ENCODE assay signal across 8 cellular contexts in the genomic region with DNA sequence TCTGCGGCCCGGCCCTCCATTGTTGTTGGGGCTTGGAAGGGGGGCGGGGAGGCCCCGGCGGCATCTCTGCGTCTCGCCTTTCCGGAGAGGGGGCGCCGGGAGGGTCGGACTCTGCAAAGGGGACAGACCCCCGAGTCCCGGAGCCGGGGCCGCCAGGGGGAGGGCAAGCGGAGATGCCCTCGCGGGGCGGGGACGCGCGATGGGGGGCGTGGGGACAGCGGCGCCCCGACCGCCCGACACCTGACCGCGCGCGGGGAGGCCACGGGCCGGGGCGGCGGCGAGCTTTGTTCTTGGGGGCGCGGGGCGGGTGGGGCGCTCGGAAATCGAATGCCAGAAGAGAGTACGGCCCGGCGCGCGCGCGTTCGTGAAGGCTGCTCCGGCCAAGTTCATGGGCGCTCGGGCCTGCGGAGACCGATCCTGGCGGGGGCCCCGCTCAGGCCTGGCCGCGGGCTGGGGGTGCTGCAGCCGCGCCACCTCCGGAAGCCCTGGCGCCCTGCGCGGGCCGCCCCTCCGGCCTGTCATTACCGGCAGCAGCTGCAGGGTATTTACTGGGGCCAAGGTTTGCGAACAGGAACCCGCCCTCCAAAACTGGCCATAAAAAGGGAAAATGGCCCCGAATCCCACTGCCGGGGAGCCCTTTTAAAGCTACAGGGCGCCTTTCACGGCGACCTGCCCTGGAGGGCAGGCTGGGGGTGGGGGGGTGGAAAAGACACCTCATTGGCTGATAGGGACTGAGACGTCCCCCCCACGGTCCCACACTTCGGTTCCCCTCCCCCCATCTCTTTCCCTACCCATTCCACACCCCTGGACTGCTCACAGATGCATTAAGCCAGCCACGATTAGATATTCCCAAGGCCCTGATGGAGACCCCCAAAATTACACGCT. TPM values are rescaled to one million over a fixed set of nuclear protein-coding genes. Genes with fewer than 3 reads are reported as not detected.
DNase-seq lines count a peak whose midpoint lies in the region; ATAC-seq, FAIRE-seq and TF ChIP-seq lines count a peak whose summit lies in the region.

No MANE protein-coding gene starts in this region.

- TF ChIP-seq CTCF in CD8-positive, alpha-beta T cell (IDR thresholded peaks at IDR 0.05), result no peak
- no peak for TF ChIP-seq CTCF in IMR-90 (conservative IDR thresholded peaks at IDR 0.05; ENCODE audit: low read depth, low read length)
- no peak for TF ChIP-seq CTCF in bronchial epithelial cell (IDR thresholded peaks at IDR 0.05; ENCODE audit: insufficient read depth, low read length, severe bottlenecking)

- intact Hi-C loops in CD8-positive, alpha-beta T cell (cut with DNase I, micrococcal nuclease), result no loop called here
- intact Hi-C loops in IMR-90 (cut with micrococcal nuclease), result no loop called here

- no peaks in the 10 kb centered on the region for H3K9me3 Mint-ChIP-seq in CD8-positive, alpha-beta T cell

- H3K27me3 Mint-ChIP-seq in CD8-positive, alpha-beta T cell (ENCODE audit: low read depth), result peaks cover 26% of the 10 kb centered on the region

- no peak for FAIRE-seq in bronchial epithelial cell (lab: Jason Lieb, UNC)

- no peak overlapping the region for H2BK120ac ChIP-seq in IMR-90 (ENCODE audit: low read depth, low read length)

- H3K36me3 Mint-ChIP-seq in CD8-positive, alpha-beta T cell, result no peaks in the 10 kb centered on the region

- peaks cover 38% of the 10 kb centered on the region for H3K4me1 Mint-ChIP-seq in CD8-positive, alpha-beta T cell (ENCODE audit: low read depth)

- H2AFZ ChIP-seq in IMR-90 (replicated peaks; ENCODE audit: low read length, poor library complexity), result peak overlapping the region; percentile 89

- H4K91ac ChIP-seq in IMR-90 (ENCODE audit: insufficient read depth, low read depth, low read length), result peak overlapping the region; percentile 26; the same call in 1 of the 2 replicates

- peaks cover 36% of the 10 kb centered on the region for H3K4me1 ChIP-seq in CD8-positive, alpha-beta T cell (ENCODE audit: insufficient read depth, low read length)
- H3K4me1 ChIP-seq in IMR-90 (ENCODE audit: control insufficient read depth, insufficient read depth, low read length), result peaks cover 13% of the 10 kb centered on the region

- H3K9me1 ChIP-seq in IMR-90 (ENCODE audit: insufficient read depth, low read length), result peaks cover 9% of the 10 kb centered on the region

- ATAC-seq in CD8-positive, alpha-beta T cell, result no peak
- ATAC-seq in IMR-90 (ENCODE audit: low read depth) (peak; percentile 25), HG02970 (IDR thresholded peaks at IDR 0.05; ENCODE audit: low FRiP score, unreplicated experiment) (no peak)

- WGBS in IMR-90 (ENCODE audit: extremely low coverage in 2 of 2, insufficient read length in 1 of 2), 2 experiments, result 8% methylated on average over 24 of the region's 81 CpGs; no CpG with 5 or more reads in 1 of the 2 experiments

- peak overlapping the region; percentile 24 for H3K14ac ChIP-seq in IMR-90 (replicated peaks; ENCODE audit: low read depth, low read length)

- H2BK20ac ChIP-seq in IMR-90 (ENCODE audit: low read depth, low read length), result no peak overlapping the region

- peaks cover 7% of the 10 kb centered on the region for H3K27me3 ChIP-seq in CD8-positive, alpha-beta T cell (ENCODE audit: insufficient read depth, low read length)
- H3K27me3 ChIP-seq in IMR-90 (ENCODE audit: control insufficient read depth, insufficient read depth, low read length) (no peaks in the 10 kb centered on the region), bronchial epithelial cell (ENCODE audit: control insufficient read depth, insufficient read depth, low read length) (peaks cover 7% of the 10 kb centered on the region)

- H3K27ac Mint-ChIP-seq in CD8-positive, alpha-beta T cell, result peak overlapping the region; percentile 29

- H3K27ac ChIP-seq in CD8-positive, alpha-beta T cell (ENCODE audit: low read depth, low read length), result no peak overlapping the region
- peak overlapping the region; percentile 30; the same call in 1 of the 2 replicates for H3K27ac ChIP-seq in IMR-90 (ENCODE audit: insufficient read depth, low read length)

- H3K9ac ChIP-seq in IMR-90 (ENCODE audit: low read depth, low read length), result peak overlapping the region; percentile 24

- H3K4me2 ChIP-seq in IMR-90 (ENCODE audit: low read depth, low read length), result peak overlapping the region; percentile 49

- in situ Hi-C loops in IMR-90 (cut with MboI; ENCODE audit: low sequenced_read_pairs), result loop anchor here (10.0 to 25.0 kb wide), 2 partner anchors 271 to 579 kb away; no protein-coding TSS in a partner anchor

- peak overlapping the region; percentile 33 for H3K4me3 ChIP-seq in CD8-positive, alpha-beta T cell (ENCODE audit: low read depth, low read length)
- H3K4me3 ChIP-seq in IMR-90 (ENCODE audit: insufficient read depth, low read depth, low read length), result peak overlapping the region; percentile 70
- peak overlapping the region; percentile 37 for H3K4me3 ChIP-seq in bronchial epithelial cell (ENCODE audit: low read depth, low read length)

- peak overlapping the region; percentile 39; the same call in 1 of the 2 replicates for H3K18ac ChIP-seq in IMR-90 (ENCODE audit: low read depth, low read length)

- peak in 2 of 7 experiments; percentile 34 to 60 for DNase-seq in CD8-positive, alpha-beta T cell
- DNase-seq in IMR-90 (no peak), bronchial epithelial cell (ENCODE audit: low read depth) (no peak), midbrain (lab: John Stamatoyannopoulos, UW) (peak; percentile 32), NCI-H510A (lab: John Stamatoyannopoulos, UW) (no peak), SW480 (ENCODE audit: low spot score) (no peak), activated gamma-delta T cell (lab: John Stamatoyannopoulos, UW) (no peak)

- H3K4me3 Mint-ChIP-seq in CD8-positive, alpha-beta T cell, result peak overlapping the region; percentile 82

- CTCF ChIA-PET in CD8-positive, alpha-beta T cell (lab: Charles Lee), result interaction anchor here (11.9 kb wide), 1 partner anchor 79 kb away, joined by 263 read pairs; no protein-coding TSS in a partner anchor
- CTCF ChIA-PET in IMR-90 (lab: Yijun Ruan, JAX), result no interaction called here

- H2AK5ac ChIP-seq in IMR-90 (ENCODE audit: low read depth, low read length), result peak overlapping the region; percentile 95

- TF ChIP-seq POLR2A in IMR-90 (IDR thresholded peaks at IDR 0.05; ENCODE audit: low read depth, low read length), result no peak

- H3K79me1 ChIP-seq in IMR-90 (ENCODE audit: low read depth in 1 of 2, low read length in 2 of 2), result peaks cover 11 to 39% of the 10 kb centered on the region in 2 experiments; a peak in 3 of 4 replicates

- peak overlapping the region; percentile 19 for H3K23ac ChIP-seq in IMR-90 (ENCODE audit: low read depth, low read length)

- peak overlapping the region; percentile 47; the same call in 1 of the 2 replicates for H4K5ac ChIP-seq in IMR-90 (ENCODE audit: low read depth, low read length)

- no TSS peak for BruUV-seq in IMR-90 (replicated peaks; lab: Mats Ljungman, UMichigan)

- no peak for TF ChIP-seq RAD21 in IMR-90 (IDR thresholded peaks at IDR 0.05; ENCODE audit: low read length)

- peak overlapping the region; percentile 70 for H2AK9ac ChIP-seq in IMR-90 (replicated peaks; ENCODE audit: low read depth, low read length, poor library complexity)

- no peaks in the 10 kb centered on the region for H3K9me3 ChIP-seq in CD8-positive, alpha-beta T cell (ENCODE audit: low read length)
- H3K9me3 ChIP-seq in IMR-90 (ENCODE audit: control insufficient read depth, insufficient read depth, low read length), result no peaks in the 10 kb centered on the region

- H3K56ac ChIP-seq in IMR-90 (ENCODE audit: extremely low read depth, insufficient read depth, low read length), result no peak overlapping the region

- peak overlapping the region in 1 of 2 experiments; percentile 72; a peak in 3 of 4 replicates for H4K8ac ChIP-seq in IMR-90 (ENCODE audit: low read depth in 2 of 2, low read length in 2 of 2)

- H2BK5ac ChIP-seq in IMR-90 (ENCODE audit: low read depth, low read length, poor library complexity, severe bottlenecking), result no peak overlapping the region

- no peaks in the 10 kb centered on the region for H3K36me3 ChIP-seq in CD8-positive, alpha-beta T cell (ENCODE audit: insufficient read depth, low read length)
- H3K36me3 ChIP-seq in IMR-90 (ENCODE audit: control insufficient read depth, insufficient read depth, low read length) (no peaks in the 10 kb centered on the region), bronchial epithelial cell (ENCODE audit: control insufficient read depth, insufficient read depth, low read length) (no peaks in the 10 kb centered on the region)

- dilution Hi-C loops in IMR-90 (cut with HindIII; ENCODE audit: low sequenced_read_pairs, unreplicated experiment), result no loop called here

- POLR2A ChIA-PET in CD8-positive, alpha-beta T cell (lab: Charles Lee), result no interaction called here
- POLR2A ChIA-PET in IMR-90 (lab: Charles Lee; ENCODE audit: unreplicated experiment), result interaction anchor here (0.6 kb wide), 1 partner anchor 51 kb away, joined by 9 read pairs; no protein-coding TSS in a partner anchor

- H2BK15ac ChIP-seq in IMR-90 (ENCODE audit: low read depth, low read length), result peak overlapping the region; percentile 6; the same call in 1 of the 3 replicates

- H4K20me1 ChIP-seq in IMR-90 (ENCODE audit: insufficient read depth, low read length), result no peaks in the 10 kb centered on the region

- H3K4ac ChIP-seq in IMR-90 (ENCODE audit: low read depth, low read length), result peak overlapping the region; percentile 21

TF ChIP-seq in IMR-90, 13 proteins besides CTCF, POLR2A, EP300 and RAD21 (continues in another document):
- TF ChIP-seq NFE2L2 (IDR thresholded peaks at IDR 0.05; ENCODE audit: low read depth, low read length), result no peak
- TF ChIP-seq MAFK (IDR thresholded peaks at IDR 0.05; ENCODE audit: low read depth, low read length), result no peak
- TF ChIP-seq RCOR1 (IDR thresholded peaks at IDR 0.05; ENCODE audit: insufficient replicate concordance, low read length), result no peak
- no peak for TF ChIP-seq BHLHE40 (IDR thresholded peaks at IDR 0.05; ENCODE audit: low read depth, low read length)

RNA-seq across cellular contexts. Expression of gene NANOS3, which starts 11.1 kb away (rescaled TPM):
- total RNA-seq in CD8-positive, alpha-beta T cell, result not detected
- total RNA-seq in IMR-90 (2012; rRNA removed) (not detected in 2 replicates), bronchial epithelial cell (0.53 TPM in 1 of 2 replicates, not detected in the other)
- 0.63 and 0.85 TPM in 2 replicates for polyA plus RNA-seq in IMR-90 (2012; rRNA removed)
- polyA plus RNA-seq in IMR-90 (2012; cell fraction: cytosol; rRNA removed), result 0.36 and 0.53 TPM in 2 replicates
- polyA plus RNA-seq in IMR-90 (2012; cell fraction: nucleus; rRNA removed; ENCODE audit: low replicate concordance), result 2.2 and 3.8 TPM in 2 replicates

RNA-seq across cellular contexts. Expression of gene BRME1, which starts 40.1 kb away (rescaled TPM):
- 1 to 10 TPM; 1.0 to 1.2 TPM for total RNA-seq in CD8-positive, alpha-beta T cell
- total RNA-seq in IMR-90 (2012; rRNA removed) (0.18 and 0.28 TPM in 2 replicates), bronchial epithelial cell (0.26 and 0.77 TPM in 2 replicates)
- 0.38 and 0.56 TPM in 2 replicates for polyA plus RNA-seq in IMR-90 (2012; rRNA removed)
- 0.03 and 0.48 TPM in 2 replicates for polyA plus RNA-seq in IMR-90 (2012; cell fraction: cytosol; rRNA removed)
- 0.92 and 1.6 TPM in 2 replicates for polyA plus RNA-seq in IMR-90 (2012; cell fraction: nucleus; rRNA removed; ENCODE audit: low replicate concordance)

RNA-seq across cellular contexts. Expression of gene CC2D1A, which starts 40.2 kb away (rescaled TPM):
- 10 to 100 TPM; 11.3 to 16.0 TPM for total RNA-seq in CD8-positive, alpha-beta T cell
- total RNA-seq in IMR-90 (2012; rRNA removed), result 3.9 and 4.1 TPM in 2 replicates
- 12.4 and 14.7 TPM in 2 replicates for polyA plus RNA-seq in IMR-90 (2012; rRNA removed)
- polyA plus RNA-seq in IMR-90 (2012; cell fraction: cytosol; rRNA removed), result 13.0 and 18.1 TPM in 2 replicates
- 70.8 and 113 TPM in 2 replicates for polyA plus RNA-seq in IMR-90 (2012; cell fraction: nucleus; rRNA removed; ENCODE audit: low replicate concordance)
- total RNA-seq in bronchial epithelial cell, result 6.8 and 11.3 TPM in 2 replicates
